ENCODE assay signal across 15 cellular contexts in the genomic region with DNA sequence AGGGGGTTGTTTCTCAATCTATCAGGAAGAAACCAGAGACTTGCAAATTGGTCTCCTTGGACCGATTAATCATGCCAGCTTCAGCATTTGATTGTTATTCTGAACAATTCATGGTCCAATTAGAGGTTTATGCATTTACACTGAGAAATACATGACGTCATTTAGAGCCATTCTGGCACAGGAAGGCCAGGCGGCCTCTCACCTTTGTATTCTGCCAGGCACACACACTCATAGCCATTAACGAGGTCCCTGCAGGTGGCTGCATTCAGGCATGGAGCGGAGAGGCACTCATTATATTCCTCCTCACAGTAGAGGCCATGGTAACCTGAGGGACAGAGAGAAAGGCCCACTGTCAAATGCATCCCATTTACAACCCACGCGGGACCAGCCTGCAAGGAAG.
A peak's percentile ranks its signal among the peaks of the same experiment; 100 is the strongest.
DNase-seq lines count a peak whose midpoint lies in the region; ATAC-seq and TF ChIP-seq lines count a peak whose summit lies in the region.
"Had no signal": no experiment of that assay in that cellular context is flagged by ENCODE, and none has a peak within 500 bp of the region (broad histone marks: within the 10 kb centered on the region; RNA-seq: fewer than 3 reads in every experiment).

No MANE protein-coding gene starts in this region.

- intact Hi-C loops in sciatic nerve (cut with DNase I), result no loop called here

- H3K27me3 Mint-ChIP-seq in nephron (ENCODE audit: low read depth), result peaks cover 5% of the 10 kb centered on the region
- H3K27me3 Mint-ChIP-seq: activated CD4-positive, alpha-beta T cell treated with anti-CD3 and anti-CD28 coated beads, Interleukin-2, amount 10 ng/mL, durations not matched to agents 24 days and 14 days had no signal

- H3K4me3 Mint-ChIP-seq in nephron, result no peak overlapping the region
- H3K4me3 Mint-ChIP-seq: activated CD4-positive, alpha-beta T cell treated with anti-CD3 and anti-CD28 coated beads, Interleukin-2, amount 10 ng/mL, durations not matched to agents 24 days and 14 days had no signal

- no peaks in the 10 kb centered on the region for H3K36me3 Mint-ChIP-seq in nephron (ENCODE audit: low read depth)

- peaks cover 32% of the 10 kb centered on the region for H3K4me1 Mint-ChIP-seq in nephron
- H3K4me1 Mint-ChIP-seq: activated CD4-positive, alpha-beta T cell treated with anti-CD3 and anti-CD28 coated beads, Interleukin-2, amount 10 ng/mL, durations not matched to agents 24 days and 14 days had no signal

- peak overlapping the region; percentile 10 to 80 (median 65) for H3K27ac Mint-ChIP-seq in nephron
- H3K27ac Mint-ChIP-seq: activated CD4-positive, alpha-beta T cell treated with anti-CD3 and anti-CD28 coated beads, Interleukin-2, amount 10 ng/mL, durations not matched to agents 24 days and 14 days; activated T-helper 2 cell treated with anti-CD3 and anti-CD28 coated beads, Interferon-gamma antibody, Interleukin-2, Interleukin-4, amounts not matched to agents 10 μg/mL and 5 μg/mL and 100 μg/mL, durations not matched to agents 14 hours and 24 hours and 36 hours had no signal

- ATAC-seq in sciatic nerve, result no peak
- ATAC-seq: heart right ventricle had no signal

- H3K9me3 Mint-ChIP-seq in nephron, result peaks cover 8% of the 10 kb centered on the region
- H3K9me3 Mint-ChIP-seq: activated CD4-positive, alpha-beta T cell treated with anti-CD3 and anti-CD28 coated beads, Interleukin-2, amount 10 ng/mL, durations not matched to agents 24 days and 14 days; activated T-helper 2 cell treated with anti-CD3 and anti-CD28 coated beads, Interferon-gamma antibody, Interleukin-2, Interleukin-4, amounts not matched to agents 10 μg/mL and 5 μg/mL and 100 μg/mL, durations not matched to agents 14 hours and 24 hours and 36 hours had no signal

- TF ChIP-seq CTCF in nephron (IDR thresholded peaks at IDR 0.05; ENCODE audit: unreplicated experiment in 3 of 3), result no peak

- peak; percentile 83 for DNase-seq in COLO668 (lab: John Stamatoyannopoulos, UW; ENCODE audit: unreplicated experiment)
- DNase-seq in NCI-H146 treated with DMSO at 0.1 percent for 48 hours (lab: John Stamatoyannopoulos, UW; ENCODE audit: unreplicated experiment), result peak; percentile 89
- DNase-seq in SHP77 (lab: John Stamatoyannopoulos, UW), result peak; percentile 88 to 91
- DNase-seq in NCI-H1048 (lab: John Stamatoyannopoulos, UW), result no peak
- DNase-seq in sciatic nerve (ENCODE audit: low spot score), result no peak
- no peak for DNase-seq in dedifferentiated amniotic fluid mesenchymal stem cell (ENCODE audit: extremely low spot score)
- DNase-seq in foreskin melanocyte, result no peak
- DNase-seq: activated CD4-positive, alpha-beta T cell treated with anti-CD3 and anti-CD28 coated beads, Interleukin-2, amount 10 ng/mL, durations not matched to agents 24 days and 14 days; DMS 273 treated with DMSO at 0.1 percent for 48 hours; GM23248; heart right ventricle; PC-9; T-helper 1 cell had no signal

Comparison
In these comparisons a context has a peak if more than half of its experiments do, and no peak if none do; other contexts are left out.
1. DNase-seq: peak in COLO668 (single experiment), NCI-H146 treated with DMSO at 0.1 percent for 48 hours (single experiment) and SHP77 (2 of 2); none in NCI-H1048 (single experiment), sciatic nerve (single experiment), dedifferentiated amniotic fluid mesenchymal stem cell (single experiment) and foreskin melanocyte (single experiment).